Comparison of ENCODE assay signal across 1 cellular context in genomic region chr4:19266566-19266965, GRCh38.
TF ChIP-seq lines count a peak whose summit lies in the region.

No MANE protein-coding gene starts in this region.

TF ChIP-seq in H1, 55 proteins besides CTCF, POLR2A, EP300 and RAD21 (continued from another document):
- TF ChIP-seq CHD7 (IDR thresholded peaks at IDR 0.05; ENCODE audit: insufficient replicate concordance, low read length) (no peak), CBX8 (IDR thresholded peaks at IDR 0.05; ENCODE audit: borderline replicate concordance, low read depth, low read length) (no peak), E2F6 (IDR thresholded peaks at IDR 0.05) (no peak), EZH2 (IDR thresholded peaks at IDR 0.05; ENCODE audit: low read depth, low read length, severe bottlenecking) (no peak)
